Comparison of ENCODE assay signal across 18 cellular contexts in the genomic region with DNA sequence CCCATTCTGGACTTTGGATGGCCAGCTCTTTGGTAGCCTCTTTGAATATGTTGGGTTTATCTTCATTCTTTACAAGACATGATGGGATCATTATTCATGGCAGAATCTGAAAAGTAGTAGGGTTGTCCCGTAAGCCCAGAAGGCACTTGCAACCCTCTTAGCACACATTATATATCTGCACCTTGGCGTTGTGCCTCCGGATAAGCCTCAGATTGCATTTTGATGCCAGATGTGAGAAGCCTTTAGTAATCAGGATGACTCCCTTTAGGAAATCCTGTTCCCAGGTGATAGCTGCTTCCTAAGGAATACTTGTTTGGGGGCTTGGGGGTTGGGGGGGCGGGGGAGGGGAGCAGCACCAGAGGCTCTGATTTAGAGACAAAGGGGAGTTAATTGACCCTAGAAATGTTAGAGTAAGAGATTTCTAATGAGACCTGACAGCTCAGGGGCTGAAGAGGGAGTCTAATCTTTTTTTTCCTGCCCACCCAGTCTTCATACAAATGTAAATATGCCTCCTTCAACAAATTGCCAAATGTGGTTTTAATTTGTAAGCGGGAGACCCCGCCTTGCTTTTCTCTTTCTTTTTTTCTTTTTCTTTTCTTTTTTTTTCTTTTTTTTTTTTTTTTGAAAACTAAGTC. TPM values are rescaled to one million over a fixed set of nuclear protein-coding genes. Genes with fewer than 3 reads are reported as not detected.
A peak's percentile ranks its signal among the peaks of the same experiment; 100 is the strongest.
DNase-seq lines count a peak whose midpoint lies in the region; ATAC-seq, FAIRE-seq and TF ChIP-seq lines count a peak whose summit lies in the region.
"Had no signal": no experiment of that assay in that cellular context is flagged by ENCODE, and none has a peak within 500 bp of the region (broad histone marks: within the 10 kb centered on the region; RNA-seq: fewer than 3 reads in every experiment).

No MANE protein-coding gene starts in this region.

- no peak for TF ChIP-seq EP300 in A549 (IDR thresholded peaks at IDR 0.05)
- no peak for TF ChIP-seq EP300 in HepG2 (IDR thresholded peaks at IDR 0.05; ENCODE audit: low read depth in 2 of 2, low read length in 2 of 2)
- no peak for TF ChIP-seq EP300 in HepG2 (CRISPR knock-in tag; IDR thresholded peaks at IDR 0.05; ENCODE audit: borderline replicate concordance)

- H2AFZ ChIP-seq in IMR-90 (replicated peaks; ENCODE audit: low read length, poor library complexity): no peak overlapping the region
- H2AFZ ChIP-seq in HepG2 (ENCODE audit: low read length): no peak overlapping the region

- H3K4me1 ChIP-seq in A549 (peaks cover 15% of the 10 kb centered on the region; the same call in 2 of the 3 replicates), IMR-90 (ENCODE audit: control insufficient read depth, insufficient read depth, low read length) (peaks cover 11% of the 10 kb centered on the region), mesendoderm (ENCODE audit: control insufficient read depth, low read depth, low read length) (peaks cover 8% of the 10 kb centered on the region), HepG2 (ENCODE audit: insufficient read depth, low read length) (peaks cover 35% of the 10 kb centered on the region)
- H3K4me1 ChIP-seq: colonic mucosa, right lobe of liver had no signal

- H3K9me1 ChIP-seq in IMR-90 (ENCODE audit: insufficient read depth, low read length): peaks cover 6% of the 10 kb centered on the region

- no peaks in the 10 kb centered on the region for H3K36me3 ChIP-seq in IMR-90 (ENCODE audit: control insufficient read depth, insufficient read depth, low read length)
- H3K36me3 ChIP-seq in mesendoderm (ENCODE audit: control insufficient read depth, insufficient read depth, low read length): no peaks in the 10 kb centered on the region
- H3K36me3 ChIP-seq in HepG2 (replicated peaks in 1 of 2; ENCODE audit: control insufficient read depth in 1 of 2, insufficient read depth in 2 of 2, low read length in 2 of 2): peaks cover 0 to 4% of the 10 kb centered on the region in 2 experiments; a peak in 1 of 5 replicates
- H3K36me3 ChIP-seq: colonic mucosa, right lobe of liver had no signal

- no peak overlapping the region for H3K14ac ChIP-seq in IMR-90 (replicated peaks; ENCODE audit: low read depth, low read length)

- H2BK5ac ChIP-seq in IMR-90 (ENCODE audit: low read depth, low read length, poor library complexity, severe bottlenecking) (no peak overlapping the region), mesendoderm (ENCODE audit: low read length) (no peak overlapping the region)

- POLR2A ChIA-PET in A549 (lab: Yijun Ruan, JAX) (no interaction called here), IMR-90 (lab: Charles Lee; ENCODE audit: unreplicated experiment) (no interaction called here), HepG2 (lab: Yijun Ruan, JAX) (interaction anchor here (1.5 kb wide), 2 partner anchors 53 to 184 kb away, joined by 4 to 5 read pairs; a partner anchor contains a TSS)

- H4K20me1 ChIP-seq in IMR-90 (ENCODE audit: insufficient read depth, low read length) (no peaks in the 10 kb centered on the region), HepG2 (ENCODE audit: insufficient read depth, low read length) (no peaks in the 10 kb centered on the region)

- no peak overlapping the region for H2AK9ac ChIP-seq in IMR-90 (replicated peaks; ENCODE audit: low read depth, low read length, poor library complexity)

- no peak for FAIRE-seq in A549 (lab: Jason Lieb, UNC)
- FAIRE-seq in endometrium (lab: Jason Lieb, UNC): peak; percentile 8
- FAIRE-seq in HepG2 (lab: Jason Lieb, UNC): no peak
- FAIRE-seq: kidney had no signal

- no peak for ATAC-seq in A549
- ATAC-seq in IMR-90 (ENCODE audit: low read depth): no peak
- no peak for ATAC-seq in HepG2
- ATAC-seq in HG03135 (IDR thresholded peaks at IDR 0.05; ENCODE audit: unreplicated experiment): no peak
- ATAC-seq: Panc1, right lobe of liver had no signal

- H2AK5ac ChIP-seq in IMR-90 (ENCODE audit: low read depth, low read length): peak overlapping the region; percentile 82; the same call in 1 of the 2 replicates
- H2AK5ac ChIP-seq in mesendoderm (ENCODE audit: low read length): no peak overlapping the region

- H3K9me3 ChIP-seq in A549 (no peaks in the 10 kb centered on the region), IMR-90 (ENCODE audit: control insufficient read depth, insufficient read depth, low read length) (no peaks in the 10 kb centered on the region), HepG2 (ENCODE audit: low read length) (no peaks in the 10 kb centered on the region)
- H3K9me3 ChIP-seq: colonic mucosa, right lobe of liver had no signal

- peaks cover 0 to 3% of the 10 kb centered on the region in 2 experiments; a peak in 1 of 4 replicates for H3K79me1 ChIP-seq in IMR-90 (ENCODE audit: low read depth in 1 of 2, low read length in 2 of 2)
- no peaks in the 10 kb centered on the region for H3K79me1 ChIP-seq in mesendoderm (ENCODE audit: low read length)

- DNase-seq in A549 (ENCODE audit: low read depth in 1 of 2, low spot score in 1 of 2) (no peak), IMR-90 (no peak), mesendoderm (peak; percentile 30), HepG2 (ENCODE audit: low spot score) (no peak), NCI-H1417 treated with DMSO at 0.1 percent for 48 hours (lab: John Stamatoyannopoulos, UW) (no peak), pons (ENCODE audit: low spot score) (no peak)
- DNase-seq: activated CD4-positive, alpha-beta T cell treated with anti-CD3 and anti-CD28 coated beads for 48 hours; activated naive CD4-positive, alpha-beta T cell; anterior cingulate cortex; colonic mucosa; kidney; MM.1S; NCI-H2081; NCI-H526 treated with DMSO at 0.1 percent for 48 hours; right lobe of liver had no signal

- 91% methylated on average over 6 of the region's 6 CpGs for WGBS in A549 (ENCODE audit: missing lambda C conversion rate)
- WGBS in IMR-90 (ENCODE audit: extremely low coverage in 2 of 2, insufficient read length in 1 of 2), 2 experiments: 80% methylated on average over 1 of the region's 6 CpGs; no CpG with 5 or more reads in 1 of the 2 experiments
- WGBS in mesendoderm (ENCODE audit: extremely low coverage, insufficient coverage, low lambda C conversion rate): no CpG with 5 or more reads among the region's 6 CpGs
- WGBS in HepG2 (ENCODE audit: low lambda C conversion rate): 95% methylated on average over 6 of the region's 6 CpGs

- H4K91ac ChIP-seq in IMR-90 (ENCODE audit: insufficient read depth, low read depth, low read length): 0 out of 2 replicates have a peak overlapping the region, but pooled peaks have one; percentile 40

- H3K4ac ChIP-seq in IMR-90 (ENCODE audit: low read depth, low read length) (peak overlapping the region; percentile 17; the same call in 1 of the 2 replicates), mesendoderm (ENCODE audit: low read depth, low read length) (no peak overlapping the region)

- in situ Hi-C loops in IMR-90 (cut with MboI; ENCODE audit: low sequenced_read_pairs): no loop called here
- in situ Hi-C loops in HepG2 (cut with HindIII; ENCODE audit: extremely low pct_ligation_motif_present, low pct_unique_long_range_greater_than_20kb): no loop called here

- no peak for TF ChIP-seq CTCF in A549 (IDR thresholded peaks at IDR 0.05)
- no peak for TF ChIP-seq CTCF in IMR-90 (conservative IDR thresholded peaks at IDR 0.05; ENCODE audit: low read depth, low read length)
- TF ChIP-seq CTCF in HepG2 (CRISPR knock-in tag; IDR thresholded peaks at IDR 0.05): no peak

- H3K23ac ChIP-seq in IMR-90 (ENCODE audit: low read depth, low read length) (no peak overlapping the region), mesendoderm (ENCODE audit: low read length) (no peak overlapping the region)

- TF ChIP-seq RAD21 in A549 (conservative IDR thresholded peaks at IDR 0.05 in 1 of 2, IDR thresholded peaks at IDR 0.05 in 1 of 2) (no peak), IMR-90 (IDR thresholded peaks at IDR 0.05; ENCODE audit: low read length) (no peak), HepG2 (CRISPR knock-in tag; IDR thresholded peaks at IDR 0.05) (no peak)

- dilution Hi-C loops in IMR-90 (cut with HindIII; ENCODE audit: low sequenced_read_pairs, unreplicated experiment): no loop called here

- H3K79me2 ChIP-seq in mesendoderm (ENCODE audit: control insufficient read depth, insufficient read depth, low read length) (no peaks in the 10 kb centered on the region), HepG2 (ENCODE audit: insufficient read depth, low read length) (no peaks in the 10 kb centered on the region)

- TF ChIP-seq POLR2A in A549 (IDR thresholded peaks at IDR 0.05; ENCODE audit: low read length) (no peak), IMR-90 (IDR thresholded peaks at IDR 0.05; ENCODE audit: low read depth, low read length) (no peak), HepG2 (IDR thresholded peaks at IDR 0.05; ENCODE audit: insufficient read depth in 1 of 2, low read depth in 2 of 2, low read length in 2 of 2) (no peak)

- H3K27ac ChIP-seq in A549: peak overlapping the region; percentile 0 to 45; a peak in 4 of 6 replicates
- no peak overlapping the region for H3K27ac ChIP-seq in IMR-90 (ENCODE audit: insufficient read depth, low read length)
- no peak overlapping the region for H3K27ac ChIP-seq in mesendoderm (ENCODE audit: low read depth, low read length)
- H3K27ac ChIP-seq in HepG2 (ENCODE audit: extremely low read length, insufficient read depth, low read length): no peak overlapping the region
- H3K27ac ChIP-seq: colonic mucosa, right lobe of liver had no signal

- H4K8ac ChIP-seq in IMR-90 (ENCODE audit: low read depth in 2 of 2, low read length in 2 of 2): no peak overlapping the region
- H4K8ac ChIP-seq in mesendoderm (ENCODE audit: low read depth, low read length): no peak overlapping the region

- peak overlapping the region; percentile 54; the same call in 1 of the 2 replicates for H2BK20ac ChIP-seq in IMR-90 (ENCODE audit: low read depth, low read length)

- H2BK120ac ChIP-seq in IMR-90 (ENCODE audit: low read depth, low read length) (0 out of 2 replicates have a peak overlapping the region, but pooled peaks have one; percentile 40), mesendoderm (ENCODE audit: low read depth, low read length) (no peak overlapping the region)

- no peak overlapping the region for H3K56ac ChIP-seq in IMR-90 (ENCODE audit: extremely low read depth, insufficient read depth, low read length)
- H3K56ac ChIP-seq in mesendoderm (ENCODE audit: low read length): no peak overlapping the region

- no peak overlapping the region for H3K4me3 ChIP-seq in A549
- no peak overlapping the region for H3K4me3 ChIP-seq in IMR-90 (ENCODE audit: insufficient read depth, low read depth, low read length)
- no peak overlapping the region for H3K4me3 ChIP-seq in mesendoderm (ENCODE audit: low read length)
- H3K4me3 ChIP-seq in HepG2 (replicated peaks in 1 of 3; ENCODE audit: insufficient read depth in 1 of 3, low read depth in 2 of 3, low read length in 3 of 3): no peak overlapping the region
- H3K4me3 ChIP-seq: colonic mucosa, right lobe of liver had no signal

- no peak overlapping the region for H3K9ac ChIP-seq in IMR-90 (ENCODE audit: low read depth, low read length)
- H3K9ac ChIP-seq in mesendoderm (ENCODE audit: low read length): no peak overlapping the region
- no peak overlapping the region for H3K9ac ChIP-seq in HepG2 (ENCODE audit: insufficient read depth, low read depth, low read length)

- H3K18ac ChIP-seq in IMR-90 (ENCODE audit: low read depth, low read length) (no peak overlapping the region), mesendoderm (ENCODE audit: low read length) (no peak overlapping the region)

- CTCF ChIA-PET in A549 (lab: Yijun Ruan, JAX): no interaction called here
- CTCF ChIA-PET in IMR-90 (lab: Yijun Ruan, JAX): interaction anchor here (0.8 to 1.0 kb wide), 3 partner anchors 8 to 292 kb away, joined by 3 to 9 read pairs (median 4); no protein-coding TSS in a partner anchor
- CTCF ChIA-PET in HepG2 (lab: Yijun Ruan, JAX; ENCODE audit: low intra/inter-chr PET ratio, low total read pairs): no interaction called here

- H4K5ac ChIP-seq in IMR-90 (ENCODE audit: low read depth, low read length) (no peak overlapping the region), mesendoderm (ENCODE audit: low read length) (no peak overlapping the region)

- no TSS peak for BruUV-seq in IMR-90 (replicated peaks; lab: Mats Ljungman, UMichigan)
- BruUV-seq in HepG2 (replicated peaks; lab: Mats Ljungman, UMichigan): no TSS peak

- no peak overlapping the region; the same call in 2 of the 3 replicates for H2BK15ac ChIP-seq in IMR-90 (ENCODE audit: low read depth, low read length)
- no peak overlapping the region for H2BK15ac ChIP-seq in mesendoderm (replicated peaks; ENCODE audit: low read depth)

- H3K4me2 ChIP-seq in A549 (peak overlapping the region; percentile 33; the same call in 1 of the 3 replicates), IMR-90 (ENCODE audit: low read depth, low read length) (no peak overlapping the region), mesendoderm (ENCODE audit: low read length) (no peak overlapping the region), HepG2 (ENCODE audit: low read depth, low read length) (no peak overlapping the region)

- intact Hi-C loops in IMR-90 (cut with micrococcal nuclease): no loop called here
- intact Hi-C loops in HepG2 (cut with micrococcal nuclease; ENCODE audit: unreplicated experiment): no loop called here

- H3K27me3 ChIP-seq in IMR-90 (ENCODE audit: control insufficient read depth, insufficient read depth, low read length) (no peaks in the 10 kb centered on the region), mesendoderm (ENCODE audit: insufficient read depth, low read length, poor library complexity) (no peaks in the 10 kb centered on the region), HepG2 (ENCODE audit: control insufficient read depth in 1 of 2, insufficient read depth in 2 of 2, low read length in 2 of 2) (no peaks in the 10 kb centered on the region)
- H3K27me3 ChIP-seq: colonic mucosa, right lobe of liver had no signal

RNA-seq across cellular contexts. Expression of a gene that starts 55.1 kb away (rescaled TPM):
- 90.0 and 141 TPM in 2 replicates for polyA plus RNA-seq in A549 (2011; rRNA removed)
- 34.0 and 43.4 TPM in 2 replicates for polyA plus RNA-seq in A549 (2012; cell fraction: cytosol; rRNA removed)
- 147 and 253 TPM in 2 replicates for polyA plus RNA-seq in A549 (2012; cell fraction: nucleus; rRNA removed)
- polyA plus RNA-seq in A549 (2017; fragmentation: RNase III; extraction: RNeasy Plus Mini Kit Qiagen cat#74134 plus additional on column Dnase treatment): 75.7 to 80.9 TPM (median 80.8 TPM) in 3 replicates
- polyA minus RNA-seq in A549 (2011; rRNA and poly(A)+ RNA removed): 334 and 370 TPM in 2 replicates
- total RNA-seq in IMR-90 (2012; rRNA removed): 19.4 and 22.6 TPM in 2 replicates
- polyA plus RNA-seq in IMR-90 (2012; rRNA removed): 9.4 and 10.2 TPM in 2 replicates
- polyA plus RNA-seq in IMR-90 (2012; cell fraction: cytosol; rRNA removed): 6.4 and 9.4 TPM in 2 replicates
- polyA plus RNA-seq in IMR-90 (2012; cell fraction: nucleus; rRNA removed; ENCODE audit: low replicate concordance): 32.3 and 70.8 TPM in 2 replicates
- 5.1 TPM for polyA plus RNA-seq in mesendoderm (2013, experiment 1 of 2)
- polyA plus RNA-seq in mesendoderm (2013, experiment 2 of 2): 5.3 TPM
- 18.1 and 56.3 TPM in 2 replicates for total RNA-seq in HepG2 (2016; rRNA removed; fragmentation: Illumina TruSeq; extraction: Trizol)
- total RNA-seq in HepG2 (2016; cell fraction: cytosol; rRNA removed; fragmentation: Illumina TruSeq; extraction: Trizol; ENCODE audit: low read depth): 30.6 and 34.3 TPM in 2 replicates
- 15.5 and 55.3 TPM in 2 replicates for total RNA-seq in HepG2 (2016; cell fraction: insoluble cytoplasmic fraction; rRNA removed; fragmentation: Illumina TruSeq; extraction: Trizol)
- total RNA-seq in HepG2 (2016; cell fraction: membrane; rRNA removed; fragmentation: Illumina TruSeq; extraction: Trizol): 13.4 and 15.1 TPM in 2 replicates
- total RNA-seq in HepG2 (2016; cell fraction: nucleus; rRNA removed; fragmentation: Illumina TruSeq; extraction: Trizol): 102 and 121 TPM in 2 replicates
- 43.0 and 47.1 TPM in 2 replicates for polyA plus RNA-seq in HepG2 (2011; rRNA removed)
- 33.0 and 33.7 TPM in 2 replicates for polyA plus RNA-seq in HepG2 (2011; cell fraction: cytosol; rRNA removed)
- polyA plus RNA-seq in HepG2 (2011; cell fraction: nucleus; rRNA removed): 120 and 155 TPM in 2 replicates
- polyA plus RNA-seq in HepG2 (2012): 35.8 and 54.0 TPM in 2 replicates
- 0.86 and 1.3 TPM in 2 replicates for polyA plus RNA-seq in HepG2 (2016; cell fraction: cytosol; fragmentation: Illumina TruSeq; extraction: Trizol; ENCODE audit: low read depth)
- polyA plus RNA-seq in HepG2 (2016; cell fraction: insoluble cytoplasmic fraction; fragmentation: Illumina TruSeq; extraction: Trizol; ENCODE audit: low read depth): 9.4 and 10.2 TPM in 2 replicates
- 2.2 and 3.0 TPM in 2 replicates for polyA plus RNA-seq in HepG2 (2016; cell fraction: membrane; fragmentation: Illumina TruSeq; extraction: Trizol; ENCODE audit: low read depth)
- 112 and 122 TPM in 2 replicates for polyA plus RNA-seq in HepG2 (2016; cell fraction: nucleus; fragmentation: Illumina TruSeq; extraction: Trizol; ENCODE audit: insufficient read depth, low read depth)
- polyA minus RNA-seq in HepG2 (2011; rRNA and poly(A)+ RNA removed; ENCODE audit: low replicate concordance): 8.0 and 192 TPM in 2 replicates
- 103 and 108 TPM in 2 replicates for polyA minus RNA-seq in HepG2 (2011; cell fraction: cytosol; rRNA and poly(A)+ RNA removed)
- polyA minus RNA-seq in HepG2 (2011; cell fraction: nucleus; rRNA and poly(A)+ RNA removed): 248 and 302 TPM in 2 replicates

Comparison
In these comparisons a context has a peak if more than half of its experiments do, and no peak if none do; other contexts are left out.
1. H3K27ac ChIP-seq: peak in A549 (2 of 2); none in IMR-90 (single experiment), mesendoderm (single experiment) and HepG2 (single experiment).